In the genomic region with DNA sequence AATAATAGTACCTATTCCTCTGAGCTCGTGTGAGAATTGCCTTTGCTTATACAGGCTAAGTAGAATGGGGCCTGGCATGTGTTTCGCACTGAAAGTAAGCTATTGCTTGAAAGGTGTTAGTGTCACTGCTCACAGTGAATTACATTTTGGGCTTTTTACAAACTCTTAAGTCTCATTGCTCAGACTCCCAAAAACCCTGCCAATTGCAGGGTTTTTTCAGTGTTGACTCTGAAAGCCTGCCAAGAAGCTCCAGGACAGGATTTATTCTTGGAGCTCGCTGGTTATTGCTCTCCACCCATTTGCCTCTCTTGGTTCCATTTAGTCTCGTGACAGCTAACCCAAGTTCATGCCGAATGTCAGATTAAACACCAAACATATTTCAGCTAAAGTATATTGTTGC, we compare ENCODE assay signal across 9 cellular contexts. TPM values are rescaled to one million over a fixed set of nuclear protein-coding genes. Genes with fewer than 3 reads are reported as not detected.
A peak's percentile ranks its signal among the peaks of the same experiment; 100 is the strongest.
DNase-seq lines count a peak whose midpoint lies in the region; ATAC-seq lines count a peak whose summit lies in the region.
"Had no signal": no experiment of that assay in that cellular context is flagged by ENCODE, and none has a peak within 500 bp of the region (broad histone marks: within the 10 kb centered on the region; RNA-seq: fewer than 3 reads in every experiment).

No MANE protein-coding gene starts in this region.

- H3K36me3 Mint-ChIP-seq in activated naive CD4-positive, alpha-beta T cell treated with anti-CD3 and anti-CD28 coated beads, Interleukin-2, amount 10 ng/mL, durations not matched to agents 7 days and 5 days: peaks cover under 1% of the 10 kb centered on the region

- H3K4me1 Mint-ChIP-seq in activated naive CD4-positive, alpha-beta T cell treated with anti-CD3 and anti-CD28 coated beads, Interleukin-2, amount 10 ng/mL, durations not matched to agents 7 days and 5 days: peaks cover 2% of the 10 kb centered on the region

- no peak overlapping the region for H3K4me3 Mint-ChIP-seq in activated naive CD4-positive, alpha-beta T cell treated with anti-CD3 and anti-CD28 coated beads, Interleukin-2, amount 10 ng/mL, durations not matched to agents 7 days and 5 days
- H3K4me3 Mint-ChIP-seq: stimulated activated naive CD8-positive, alpha-beta T cell treated with anti-CD3 and anti-CD28 coated beads, Interleukin-15, Interleukin-2, amounts not matched to agents 100 ng/mL and 50 ng/mL, for 24 hours had no signal

- H3K27me3 Mint-ChIP-seq in activated naive CD4-positive, alpha-beta T cell treated with anti-CD3 and anti-CD28 coated beads, Interleukin-2, amount 10 ng/mL, durations not matched to agents 7 days and 5 days: no peaks in the 10 kb centered on the region
- H3K27me3 Mint-ChIP-seq: stimulated activated naive CD8-positive, alpha-beta T cell treated with anti-CD3 and anti-CD28 coated beads, Interleukin-15, Interleukin-2, amounts not matched to agents 100 ng/mL and 50 ng/mL, for 24 hours had no signal

- no peak overlapping the region for H3K27ac Mint-ChIP-seq in activated naive CD4-positive, alpha-beta T cell treated with anti-CD3 and anti-CD28 coated beads, Interleukin-2, amount 10 ng/mL, durations not matched to agents 7 days and 5 days
- H3K27ac Mint-ChIP-seq: stimulated activated naive CD8-positive, alpha-beta T cell treated with anti-CD3 and anti-CD28 coated beads, Interleukin-15, Interleukin-2, amounts not matched to agents 100 ng/mL and 50 ng/mL, for 24 hours had no signal

- H3K9me3 Mint-ChIP-seq in activated naive CD4-positive, alpha-beta T cell treated with anti-CD3 and anti-CD28 coated beads, Interleukin-2, amount 10 ng/mL, durations not matched to agents 7 days and 5 days: no peaks in the 10 kb centered on the region
- H3K9me3 Mint-ChIP-seq: stimulated activated naive CD8-positive, alpha-beta T cell treated with anti-CD3 and anti-CD28 coated beads, Interleukin-15, Interleukin-2, amounts not matched to agents 100 ng/mL and 50 ng/mL, for 24 hours had no signal

- CTCF ChIA-PET in activated naive CD4-positive, alpha-beta T cell treated with anti-CD3 and anti-CD28 coated beads, Interleukin-2, amount 10 ng/mL, durations not matched to agents 7 days and 5 days (lab: Charles Lee): no interaction called here

- ATAC-seq in HG02610 (IDR thresholded peaks at IDR 0.05; ENCODE audit: unreplicated experiment): no peak

- DNase-seq in NCI-H1694 treated with DMSO at 0.1 percent for 48 hours (lab: John Stamatoyannopoulos, UW) (peak; percentile 47), dedifferentiated amniotic fluid mesenchymal stem cell (ENCODE audit: extremely low spot score) (peak; percentile 89), medulla oblongata (ENCODE audit: extremely low spot score) (peak; percentile 86), ureter (ENCODE audit: low spot score) (peak; percentile 55), COLO668 (lab: John Stamatoyannopoulos, UW; ENCODE audit: unreplicated experiment) (no peak)
- no peak for DNase-seq in activated naive CD4-positive, alpha-beta T cell treated with anti-CD3 and anti-CD28 coated beads, Interleukin-2, amount 10 ng/mL, durations not matched to agents 7 days and 5 days
- DNase-seq: NCI-H1417 treated with DMSO at 0.1 percent for 48 hours had no signal

RNA-seq across cellular contexts. Expression of a gene that starts 39.8 kb away (rescaled TPM):
- 15.4 TPM for total RNA-seq in ureter

RNA-seq across cellular contexts. Expression of a gene that starts 58.4 kb away (rescaled TPM):
- 19.1 TPM for total RNA-seq in ureter

Comparison
In these comparisons a context has a peak if more than half of its experiments do, and no peak if none do; other contexts are left out.
1. DNase-seq: peak in NCI-H1694 treated with DMSO at 0.1 percent for 48 hours (single experiment), dedifferentiated amniotic fluid mesenchymal stem cell (single experiment), medulla oblongata (single experiment) and ureter (single experiment); none in COLO668 (single experiment) and activated naive CD4-positive, alpha-beta T cell treated with anti-CD3 and anti-CD28 coated beads, Interleukin-2, amount 10 ng/mL, durations not matched to agents 7 days and 5 days (single experiment).